8 cellular contexts compared by ENCODE assay signal in genomic region chr3:140128217-140129137, GRCh38.
A peak's percentile ranks its signal among the peaks of the same experiment; 100 is the strongest.
DNase-seq lines count a peak whose midpoint lies in the region; ATAC-seq and TF ChIP-seq lines count a peak whose summit lies in the region.

No MANE protein-coding gene starts in this region.

- no peaks in the 10 kb centered on the region for H4K20me1 ChIP-seq in osteoblast (ENCODE audit: insufficient read depth, low read length)

- H3K4me1 ChIP-seq in endodermal cell (ENCODE audit: control insufficient read depth, insufficient read depth, low read length) (peaks cover 8% of the 10 kb centered on the region), osteoblast (ENCODE audit: insufficient read depth, low read length) (no peaks in the 10 kb centered on the region)

- H3K27me3 ChIP-seq in endodermal cell (ENCODE audit: control insufficient read depth, insufficient read depth, low read length, poor library complexity, severe bottlenecking) (no peaks in the 10 kb centered on the region), osteoblast (ENCODE audit: insufficient read depth, low read length) (peaks cover 3% of the 10 kb centered on the region)

- CTCF ChIA-PET in activated CD4-positive, alpha-beta T cell treated with anti-CD3 and anti-CD28 coated beads for 36 hours (lab: Charles Lee): interaction anchor here (0.7 to 1.1 kb wide), 2 partner anchors 20 to 25 kb away, joined by 3 to 5 read pairs; no protein-coding TSS in a partner anchor

- H3K9me3 ChIP-seq in endodermal cell (ENCODE audit: control insufficient read depth, low read length) (no peaks in the 10 kb centered on the region), osteoblast (ENCODE audit: low read depth, low read length) (no peaks in the 10 kb centered on the region)

- H3K79me2 ChIP-seq in osteoblast (ENCODE audit: insufficient read depth, low read length): no peaks in the 10 kb centered on the region

- H3K36me3 ChIP-seq in endodermal cell (ENCODE audit: control insufficient read depth, insufficient read depth, low read length) (no peaks in the 10 kb centered on the region), osteoblast (ENCODE audit: insufficient read depth, low read length) (no peaks in the 10 kb centered on the region)

- H3K36me3 Mint-ChIP-seq in activated CD4-positive, alpha-beta T cell treated with anti-CD3 and anti-CD28 coated beads for 36 hours (ENCODE audit: low read depth): no peaks in the 10 kb centered on the region
- H3K36me3 Mint-ChIP-seq in HFFc6 (ENCODE audit: low read depth) (no peaks in the 10 kb centered on the region), endodermal cell (ENCODE audit: low read depth) (no peaks in the 10 kb centered on the region)
- no peaks in the 10 kb centered on the region for H3K36me3 Mint-ChIP-seq in activated T-helper 1 cell treated with anti-CD3 and anti-CD28 coated beads, Interleukin-12 subunit alpha, Interleukin-12 subunit beta, Interleukin-2, Interleukin-4 antibody, amounts not matched to agents 30 ng/mL and 10 ng/mL and 1 ng/mL, durations not matched to agents 14 hours and 24 hours and 36 hours (ENCODE audit: low read depth)

- H3K27ac Mint-ChIP-seq in activated CD4-positive, alpha-beta T cell treated with anti-CD3 and anti-CD28 coated beads for 36 hours: no peak overlapping the region
- H3K27ac Mint-ChIP-seq in HFFc6: no peak overlapping the region
- H3K27ac Mint-ChIP-seq in endodermal cell: no peak overlapping the region
- H3K27ac Mint-ChIP-seq in activated T-helper 1 cell treated with anti-CD3 and anti-CD28 coated beads, Interleukin-12 subunit alpha, Interleukin-12 subunit beta, Interleukin-2, Interleukin-4 antibody, amounts not matched to agents 30 ng/mL and 10 ng/mL and 1 ng/mL, durations not matched to agents 14 hours and 24 hours and 36 hours: no peak overlapping the region

- no peak overlapping the region for H3K4me3 Mint-ChIP-seq in activated CD4-positive, alpha-beta T cell treated with anti-CD3 and anti-CD28 coated beads for 36 hours
- H3K4me3 Mint-ChIP-seq in HFFc6: no peak overlapping the region
- no peak overlapping the region for H3K4me3 Mint-ChIP-seq in endodermal cell
- H3K4me3 Mint-ChIP-seq in activated T-helper 1 cell treated with anti-CD3 and anti-CD28 coated beads, Interleukin-12 subunit alpha, Interleukin-12 subunit beta, Interleukin-2, Interleukin-4 antibody, amounts not matched to agents 30 ng/mL and 10 ng/mL and 1 ng/mL, durations not matched to agents 14 hours and 24 hours and 36 hours: no peak overlapping the region

- no peaks in the 10 kb centered on the region for H3K9me3 Mint-ChIP-seq in activated CD4-positive, alpha-beta T cell treated with anti-CD3 and anti-CD28 coated beads for 36 hours (ENCODE audit: low read depth)
- H3K9me3 Mint-ChIP-seq in HFFc6 (peaks cover 10% of the 10 kb centered on the region), endodermal cell (no peaks in the 10 kb centered on the region)
- no peaks in the 10 kb centered on the region for H3K9me3 Mint-ChIP-seq in activated T-helper 1 cell treated with anti-CD3 and anti-CD28 coated beads, Interleukin-12 subunit alpha, Interleukin-12 subunit beta, Interleukin-2, Interleukin-4 antibody, amounts not matched to agents 30 ng/mL and 10 ng/mL and 1 ng/mL, durations not matched to agents 14 hours and 24 hours and 36 hours

- DNase-seq in activated CD4-positive, alpha-beta T cell treated with anti-CD3 and anti-CD28 coated beads for 36 hours: peak; percentile 35
- no peak for DNase-seq in activated CD4-positive, alpha-beta T cell treated with anti-CD3 and anti-CD28 coated beads for 1 hour
- DNase-seq in HFFc6 (peak; percentile 1), NCI-H774 (lab: John Stamatoyannopoulos, UW) (peak; percentile 52), endodermal cell (peak; percentile 92), osteoblast (ENCODE audit: insufficient read length, low spot score, missing footprints) (peak; percentile 81), activated gamma-delta T cell treated with Interleukin-2 at 50 U/mL for 16 hours (no peak)
- no peak for DNase-seq in activated T-helper 1 cell treated with anti-CD3 and anti-CD28 coated beads, Interleukin-12 subunit alpha, Interleukin-12 subunit beta, Interleukin-2, Interleukin-4 antibody, amounts not matched to agents 30 ng/mL and 10 ng/mL and 1 ng/mL, durations not matched to agents 14 hours and 24 hours and 36 hours (ENCODE audit: low spot score)

- H3K4me3 ChIP-seq in endodermal cell (ENCODE audit: low read length) (no peak overlapping the region), osteoblast (ENCODE audit: insufficient read depth, low read length) (no peak overlapping the region)

- TF ChIP-seq CTCF in HFFc6 (IDR thresholded peaks at IDR 0.05) (peak; percentile 32; the same call in 1 of the 2 replicates), endodermal cell (conservative IDR thresholded peaks at IDR 0.05) (peak; percentile 89), osteoblast (IDR thresholded peaks at IDR 0.05; ENCODE audit: extremely low read depth, low read depth, low read length) (peak; percentile 65)

- POLR2A ChIA-PET in activated CD4-positive, alpha-beta T cell treated with anti-CD3 and anti-CD28 coated beads for 36 hours (lab: Charles Lee): interaction anchor here (0.7 kb wide), 1 partner anchor 78 kb away, joined by 4 read pairs; no protein-coding TSS in a partner anchor

- H3K27ac ChIP-seq in endodermal cell (ENCODE audit: low read depth, low read length): no peak overlapping the region
- no peak overlapping the region for H3K27ac ChIP-seq in osteoblast (ENCODE audit: low read depth, low read length)

- no peak overlapping the region for H3K4me2 ChIP-seq in osteoblast (ENCODE audit: insufficient read depth, low read length)

- 61 to 65% methylated on average over 2 to 6 of the region's 6 CpGs for WGBS in endodermal cell (ENCODE audit: insufficient coverage in 1 of 2, insufficient read length in 1 of 2), 2 experiments

- ATAC-seq in activated CD4-positive, alpha-beta T cell treated with anti-CD3 and anti-CD28 coated beads for 36 hours: no peak

- no peaks in the 10 kb centered on the region for H3K4me1 Mint-ChIP-seq in activated CD4-positive, alpha-beta T cell treated with anti-CD3 and anti-CD28 coated beads for 36 hours
- H3K4me1 Mint-ChIP-seq in HFFc6 (ENCODE audit: low read depth) (no peaks in the 10 kb centered on the region), endodermal cell (peaks cover 17% of the 10 kb centered on the region)
- H3K4me1 Mint-ChIP-seq in activated T-helper 1 cell treated with anti-CD3 and anti-CD28 coated beads, Interleukin-12 subunit alpha, Interleukin-12 subunit beta, Interleukin-2, Interleukin-4 antibody, amounts not matched to agents 30 ng/mL and 10 ng/mL and 1 ng/mL, durations not matched to agents 14 hours and 24 hours and 36 hours (ENCODE audit: low read depth): no peaks in the 10 kb centered on the region

- peaks cover 3% of the 10 kb centered on the region for H3K27me3 Mint-ChIP-seq in activated CD4-positive, alpha-beta T cell treated with anti-CD3 and anti-CD28 coated beads for 36 hours
- no peaks in the 10 kb centered on the region for H3K27me3 Mint-ChIP-seq in HFFc6 (ENCODE audit: insufficient read depth)
- H3K27me3 Mint-ChIP-seq in endodermal cell (ENCODE audit: insufficient read depth): peaks cover 20% of the 10 kb centered on the region
- peaks cover 2% of the 10 kb centered on the region for H3K27me3 Mint-ChIP-seq in activated T-helper 1 cell treated with anti-CD3 and anti-CD28 coated beads, Interleukin-12 subunit alpha, Interleukin-12 subunit beta, Interleukin-2, Interleukin-4 antibody, amounts not matched to agents 30 ng/mL and 10 ng/mL and 1 ng/mL, durations not matched to agents 14 hours and 24 hours and 36 hours (ENCODE audit: insufficient read depth)

- H3K9ac ChIP-seq in endodermal cell (ENCODE audit: extremely low read depth, low read length, poor library complexity, severe bottlenecking): no peak overlapping the region

- no peak overlapping the region for H2AFZ ChIP-seq in osteoblast (ENCODE audit: low read length)

- intact Hi-C loops in activated CD4-positive, alpha-beta T cell treated with anti-CD3 and anti-CD28 coated beads for 36 hours (cut with DNase I, micrococcal nuclease): loop anchor here in 1 of 2 experiments (2.0 kb wide), 1 partner anchor 736 kb away; no protein-coding TSS in a partner anchor
- intact Hi-C loops in activated T-helper 1 cell treated with anti-CD3 and anti-CD28 coated beads, Interleukin-12 subunit alpha, Interleukin-12 subunit beta, Interleukin-2, Interleukin-4 antibody, amounts not matched to agents 30 ng/mL and 10 ng/mL and 1 ng/mL, durations not matched to agents 14 hours and 24 hours and 36 hours (cut with micrococcal nuclease): no loop called here

Comparison
In these comparisons a context has a peak if more than half of its experiments do, and no peak if none do; other contexts are left out.
1. DNase-seq: peak in activated CD4-positive, alpha-beta T cell treated with anti-CD3 and anti-CD28 coated beads for 36 hours (single experiment), HFFc6 (single experiment), NCI-H774 (single experiment), endodermal cell (single experiment) and osteoblast (single experiment); none in activated CD4-positive, alpha-beta T cell treated with anti-CD3 and anti-CD28 coated beads for 1 hour (single experiment), activated T-helper 1 cell treated with anti-CD3 and anti-CD28 coated beads, Interleukin-12 subunit alpha, Interleukin-12 subunit beta, Interleukin-2, Interleukin-4 antibody, amounts not matched to agents 30 ng/mL and 10 ng/mL and 1 ng/mL, durations not matched to agents 14 hours and 24 hours and 36 hours (single experiment) and activated gamma-delta T cell treated with Interleukin-2 at 50 U/mL for 16 hours (single experiment).
2. CTCF ChIP-seq: peak in every context shown above with its lines; median percentile 89 in endodermal cell; 65 in osteoblast; 32 in HFFc6.